Comparison of ENCODE assay signal across 17 cellular contexts in genomic region chr9:72703574-72703973, GRCh38.
DNase-seq lines count a peak whose midpoint lies in the region; ATAC-seq and TF ChIP-seq lines count a peak whose summit lies in the region.
"Had no signal": no experiment of that assay in that cellular context is flagged by ENCODE, and none has a peak within 500 bp of the region (broad histone marks: within the 10 kb centered on the region; RNA-seq: fewer than 3 reads in every experiment).

No MANE protein-coding gene starts in this region.

- CTCF ChIA-PET in activated CD8-positive, alpha-beta memory T cell treated with anti-CD3 and anti-CD28 coated beads, Interleukin-2, amount 10 ng/mL, durations not matched to agents 7 days and 5 days (lab: Charles Lee): interaction anchor here (1.1 kb wide), 1 partner anchor 15 kb away, joined by 3 read pairs; no protein-coding TSS in a partner anchor

- H3K36me3 Mint-ChIP-seq in activated CD8-positive, alpha-beta memory T cell treated with anti-CD3 and anti-CD28 coated beads, Interleukin-2, amount 10 ng/mL, durations not matched to agents 7 days and 5 days: no peaks in the 10 kb centered on the region
- H3K36me3 Mint-ChIP-seq: activated naive CD4-positive, alpha-beta T cell treated with anti-CD3 and anti-CD28 coated beads, Interleukin-2, amount 50 U/mL, for 24 hours; mesothelial cell of epicardium had no signal

- peaks cover under 1% of the 10 kb centered on the region for H3K27me3 Mint-ChIP-seq in activated CD8-positive, alpha-beta memory T cell treated with anti-CD3 and anti-CD28 coated beads, Interleukin-2, amount 10 ng/mL, durations not matched to agents 7 days and 5 days
- H3K27me3 Mint-ChIP-seq: activated naive CD4-positive, alpha-beta T cell treated with anti-CD3 and anti-CD28 coated beads, Interleukin-2, amount 50 U/mL, for 24 hours had no signal

- TF ChIP-seq CTCF in GM12865 (IDR thresholded peaks at IDR 0.05; ENCODE audit: insufficient read depth, low read depth, low read length, missing control alignments): no peak
- peak; percentile 3 for TF ChIP-seq CTCF in astrocyte of the spinal cord (IDR thresholded peaks at IDR 0.05; ENCODE audit: low read depth, low read length)

- no peaks in the 10 kb centered on the region for H3K9me3 Mint-ChIP-seq in activated CD8-positive, alpha-beta memory T cell treated with anti-CD3 and anti-CD28 coated beads, Interleukin-2, amount 10 ng/mL, durations not matched to agents 7 days and 5 days (ENCODE audit: low read depth)
- H3K9me3 Mint-ChIP-seq: activated naive CD4-positive, alpha-beta T cell treated with anti-CD3 and anti-CD28 coated beads, Interleukin-2, amount 50 U/mL, for 24 hours had no signal

- H3K4me3 ChIP-seq in GM12865 (ENCODE audit: low read depth, low read length): peak overlapping the region; percentile 10
- no peak overlapping the region for H3K4me3 ChIP-seq in astrocyte of the spinal cord (ENCODE audit: low read depth, low read length)
- H3K4me3 ChIP-seq: thyroid gland had no signal

- no peak overlapping the region for H3K4me3 Mint-ChIP-seq in activated CD8-positive, alpha-beta memory T cell treated with anti-CD3 and anti-CD28 coated beads, Interleukin-2, amount 10 ng/mL, durations not matched to agents 7 days and 5 days
- H3K4me3 Mint-ChIP-seq: activated naive CD4-positive, alpha-beta T cell treated with anti-CD3 and anti-CD28 coated beads, Interleukin-2, amount 50 U/mL, for 24 hours; H9; mesothelial cell of epicardium had no signal

- H3K4me1 Mint-ChIP-seq in activated CD8-positive, alpha-beta memory T cell treated with anti-CD3 and anti-CD28 coated beads, Interleukin-2, amount 10 ng/mL, durations not matched to agents 7 days and 5 days: no peaks in the 10 kb centered on the region
- H3K4me1 Mint-ChIP-seq: activated naive CD4-positive, alpha-beta T cell treated with anti-CD3 and anti-CD28 coated beads, Interleukin-2, amount 50 U/mL, for 24 hours; mesothelial cell of epicardium had no signal

- DNase-seq in GM12865 (ENCODE audit: low read depth) (peak; percentile 87), astrocyte of the spinal cord (ENCODE audit: low read depth, low spot score) (peak; percentile 41), occipital lobe (lab: John Stamatoyannopoulos, UW) (peak; percentile 36), NOMO-1 (lab: John Stamatoyannopoulos, UW; ENCODE audit: unreplicated experiment in 2 of 2) (no peak)
- DNase-seq in activated CD8-positive, alpha-beta memory T cell treated with anti-CD3 and anti-CD28 coated beads, Interleukin-2, amount 10 ng/mL, durations not matched to agents 7 days and 5 days: no peak
- DNase-seq: activated CD4-positive, alpha-beta T cell treated with anti-CD3 and anti-CD28 coated beads for 48 hours; BE2C; H9; NCI-H2171; stimulated activated CD4-positive, alpha-beta T cell treated with anti-CD3 and anti-CD28 coated beads, Interleukin-4, amount 100 ng/mL, for 4 hours; thyroid gland had no signal

- in situ Hi-C loops in astrocyte of the spinal cord (cut with HindIII; ENCODE audit: low sequenced_read_pairs): no loop called here

- H3K27ac Mint-ChIP-seq in activated CD8-positive, alpha-beta memory T cell treated with anti-CD3 and anti-CD28 coated beads, Interleukin-2, amount 10 ng/mL, durations not matched to agents 7 days and 5 days: no peak overlapping the region
- H3K27ac Mint-ChIP-seq: activated naive CD4-positive, alpha-beta T cell treated with anti-CD3 and anti-CD28 coated beads, Interleukin-2, amount 50 U/mL, for 24 hours; H9; mesothelial cell of epicardium had no signal

- ATAC-seq in HG02870 (IDR thresholded peaks at IDR 0.05; ENCODE audit: unreplicated experiment) (peak; percentile 45), HG02938 (IDR thresholded peaks at IDR 0.05; ENCODE audit: unreplicated experiment) (no peak), HG03460 (IDR thresholded peaks at IDR 0.05; ENCODE audit: unreplicated experiment) (no peak)
- ATAC-seq in activated CD8-positive, alpha-beta memory T cell treated with anti-CD3 and anti-CD28 coated beads, Interleukin-2, amount 10 ng/mL, durations not matched to agents 7 days and 5 days: no peak
- ATAC-seq: Panc1 had no signal

Comparison
In these comparisons a context has a peak if more than half of its experiments do, and no peak if none do; other contexts are left out.
1. DNase-seq: peak in GM12865 (single experiment), astrocyte of the spinal cord (single experiment) and occipital lobe (single experiment); none in NOMO-1 (0 of 2) and activated CD8-positive, alpha-beta memory T cell treated with anti-CD3 and anti-CD28 coated beads, Interleukin-2, amount 10 ng/mL, durations not matched to agents 7 days and 5 days (single experiment).